In the genomic region with DNA sequence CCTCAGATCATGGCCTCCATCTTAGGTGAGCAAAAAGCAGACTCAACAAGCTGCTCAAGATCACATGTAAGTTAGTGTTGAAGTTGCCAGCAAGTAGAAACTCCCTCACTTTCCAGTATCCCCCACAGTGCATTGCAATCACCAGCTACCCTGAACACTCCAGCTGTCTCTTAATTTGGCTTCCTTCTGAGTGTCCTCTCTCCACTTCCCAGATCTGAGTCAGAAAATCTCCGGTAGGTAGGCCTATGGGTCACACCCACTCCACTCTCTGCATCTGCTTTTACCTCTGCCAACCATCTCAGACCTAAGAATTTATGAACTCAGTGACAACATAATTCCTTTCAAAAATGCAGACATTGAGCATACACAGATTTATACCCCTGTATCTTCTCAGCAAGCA, we compare ENCODE assay signal across 15 cellular contexts.
DNase-seq lines count a peak whose midpoint lies in the region; ATAC-seq and TF ChIP-seq lines count a peak whose summit lies in the region.
"Had no signal": no experiment of that assay in that cellular context is flagged by ENCODE, and none has a peak within 500 bp of the region (broad histone marks: within the 10 kb centered on the region; RNA-seq: fewer than 3 reads in every experiment).

No MANE protein-coding gene starts in this region.

- H3K4me3 Mint-ChIP-seq in nephron, result no peak overlapping the region
- H3K4me3 Mint-ChIP-seq: CD4-positive, alpha-beta memory T cell; H9 had no signal

- H3K9me3 Mint-ChIP-seq in nephron, result peaks cover 3% of the 10 kb centered on the region
- H3K9me3 Mint-ChIP-seq: H9 had no signal

- no peaks in the 10 kb centered on the region for H3K36me3 Mint-ChIP-seq in nephron (ENCODE audit: low read depth)
- H3K36me3 Mint-ChIP-seq: CD4-positive, alpha-beta memory T cell had no signal

- peaks cover 3% of the 10 kb centered on the region for H3K27me3 Mint-ChIP-seq in nephron (ENCODE audit: low read depth)
- H3K27me3 Mint-ChIP-seq: CD4-positive, alpha-beta memory T cell had no signal

- no peak for ATAC-seq in HG03460 (IDR thresholded peaks at IDR 0.05; ENCODE audit: unreplicated experiment)
- ATAC-seq: A549, GM12878 had no signal

- peak; percentile 42 for DNase-seq in NCI-H69 (lab: John Stamatoyannopoulos, UW)
- DNase-seq in epithelial cell of esophagus (ENCODE audit: low read depth), result peak; percentile 17
- peak; percentile 29 for DNase-seq in kidney tubule cell (ENCODE audit: low spot score)
- no peak for DNase-seq in NCI-H1105 treated with DMSO at 0.1 percent for 48 hours (lab: John Stamatoyannopoulos, UW)
- DNase-seq in NCI-H146 (lab: John Stamatoyannopoulos, UW), result no peak
- DNase-seq in nucleus accumbens (lab: John Stamatoyannopoulos, UW), result no peak
- DNase-seq: BE2C; CD4-positive, alpha-beta memory T cell; DMS79; GM23248; H9 had no signal

- peaks cover 17% of the 10 kb centered on the region for H3K4me1 Mint-ChIP-seq in nephron
- H3K4me1 Mint-ChIP-seq: CD4-positive, alpha-beta memory T cell; H9 had no signal

- H3K4me3 ChIP-seq in epithelial cell of esophagus (ENCODE audit: low read length), result no peak overlapping the region
- H3K4me3 ChIP-seq: A549, GM12878, GM23248 had no signal

- peak overlapping the region in 2 of 3 experiments; percentile 20 to 32 for H3K27ac Mint-ChIP-seq in nephron
- H3K27ac Mint-ChIP-seq: H9 had no signal

- TF ChIP-seq CTCF in epithelial cell of esophagus (IDR thresholded peaks at IDR 0.05; ENCODE audit: insufficient read depth, low read depth, low read length, missing control alignments) (no peak), nephron (IDR thresholded peaks at IDR 0.05; ENCODE audit: unreplicated experiment in 3 of 3) (no peak)

Comparison
In these comparisons a context has a peak if more than half of its experiments do, and no peak if none do; other contexts are left out.
1. DNase-seq: peak in NCI-H69 (single experiment), epithelial cell of esophagus (single experiment) and kidney tubule cell (single experiment); none in NCI-H1105 treated with DMSO at 0.1 percent for 48 hours (single experiment), NCI-H146 (single experiment) and nucleus accumbens (0 of 56).